ENCODE assay signal across 13 cellular contexts in genomic region chr7:14521183-14521582, GRCh38.
"Had no signal": no experiment of that assay in that cellular context is flagged by ENCODE, and none has a peak within 500 bp of the region (broad histone marks: within the 10 kb centered on the region; RNA-seq: fewer than 3 reads in every experiment).

No MANE protein-coding gene starts in this region.

- H3K4me3 ChIP-seq: heart left ventricle, thoracic aorta had no signal

- H3K4me1 ChIP-seq: heart left ventricle had no signal

- DNase-seq: activated B cell treated with CpG ODN at 0.5 μM for 24 hours; activated CD4-positive, alpha-beta T cell treated with anti-CD3 and anti-CD28 coated beads, Interleukin-2, amount 10 ng/mL, durations not matched to agents 24 days and 14 days; activated CD8-positive, alpha-beta memory T cell treated with anti-CD3 and anti-CD28 coated beads, Interleukin-2, amount 50 U/mL, for 48 hours; activated naive CD8-positive, alpha-beta T cell treated with anti-CD3 and anti-CD28 coated beads for 36 hours; cerebellar nuclear complex; effector CD8-positive, alpha-beta T cell; heart left ventricle; mesendoderm; posterior cingulate gyrus; retina had no signal

- H3K36me3 ChIP-seq: heart left ventricle, thoracic aorta had no signal

- H3K9me3 ChIP-seq: thoracic aorta had no signal

- H3K27ac ChIP-seq: heart left ventricle, thoracic aorta had no signal

- H3K27me3 ChIP-seq: heart left ventricle had no signal

- ATAC-seq: heart left ventricle; natural killer cell treated with Interleukin-12 subunit alpha and Interleukin-12 subunit beta and Interleukin-15 and Interleukin-18, amount 100 ng/mL, for 72 hours; stimulated activated effector memory CD8-positive, alpha-beta T cell treated with anti-CD3 and anti-CD28 coated beads, Interleukin-12 subunit alpha, Interleukin-12 subunit beta, amount 100 ng/mL, for 72 hours had no signal
